1 cellular context compared by ENCODE assay signal in genomic region chr13:75717525-75717924, GRCh38.
TF ChIP-seq lines count a peak whose summit lies in the region.

No MANE protein-coding gene starts in this region.

TF ChIP-seq in IMR-90, 13 proteins besides CTCF, POLR2A, EP300 and RAD21 (continued from another document):
- no peak for TF ChIP-seq MXI1 (IDR thresholded peaks at IDR 0.05; ENCODE audit: borderline replicate concordance, low read depth, low read length)
- TF ChIP-seq ELK1 (IDR thresholded peaks at IDR 0.05; ENCODE audit: borderline replicate concordance, low read depth, low read length), result no peak
- TF ChIP-seq BHLHE40 (IDR thresholded peaks at IDR 0.05; ENCODE audit: low read depth, low read length), result no peak
